Comparison of ENCODE assay signal across 22 cellular contexts in genomic region chr9:18847576-18848275, GRCh38.
"Had no signal": no experiment of that assay in that cellular context is flagged by ENCODE, and none has a peak within 500 bp of the region (broad histone marks: within the 10 kb centered on the region; RNA-seq: fewer than 3 reads in every experiment).

No MANE protein-coding gene starts in this region.

- FAIRE-seq: bronchial epithelial cell had no signal

- ATAC-seq: activated CD8-positive, alpha-beta memory T cell treated with anti-CD3 and anti-CD28 coated beads, Interleukin-2, amount 10 ng/mL, durations not matched to agents 7 days and 5 days; Panc1; Right ventricle myocardium inferior had no signal

- DNase-seq: activated B cell treated with CpG ODN at 0.5 μM for 24 hours; activated CD4-positive, alpha-beta T cell treated with anti-CD3 and anti-CD28 coated beads for 1 hour; activated CD4-positive, alpha-beta T cell treated with anti-CD3 and anti-CD28 coated beads, Interleukin-2, amount 10 ng/mL, durations not matched to agents 24 days and 14 days; activated CD4-positive, alpha-beta T cell treated with anti-CD3 and anti-CD28 coated beads, Interleukin-2, amount 50 U/mL, for 48 hours; activated CD8-positive, alpha-beta memory T cell treated with anti-CD3 and anti-CD28 coated beads, Interleukin-2, amount 10 ng/mL, durations not matched to agents 7 days and 5 days; activated effector memory CD4-positive, alpha-beta T cell treated with Interleukin-2 at 50 U/mL for 16 hours; activated naive CD4-positive, alpha-beta T cell; activated T-cell treated with anti-CD3 and anti-CD28 coated beads, Interleukin-2, amount 50 U/mL, for 24 hours; aorta; central memory CD4-positive, alpha-beta T cell; MG63; MV-4-11; NCI-H1092 treated with DMSO at 0.1 percent for 48 hours; NCI-H1417 treated with DMSO at 0.1 percent for 48 hours; NCI-H1694 treated with DMSO at 0.1 percent for 48 hours; NCI-H2029 treated with DMSO at 0.1 percent for 48 hours; NCI-H510A treated with DMSO at 0.1 percent for 48 hours; NCI-H748 treated with DMSO at 0.1 percent for 48 hours; RPMI8226 had no signal

- H3K4me3 ChIP-seq: MG63 had no signal
